Comparison of ENCODE assay signal across 10 cellular contexts in the genomic region with DNA sequence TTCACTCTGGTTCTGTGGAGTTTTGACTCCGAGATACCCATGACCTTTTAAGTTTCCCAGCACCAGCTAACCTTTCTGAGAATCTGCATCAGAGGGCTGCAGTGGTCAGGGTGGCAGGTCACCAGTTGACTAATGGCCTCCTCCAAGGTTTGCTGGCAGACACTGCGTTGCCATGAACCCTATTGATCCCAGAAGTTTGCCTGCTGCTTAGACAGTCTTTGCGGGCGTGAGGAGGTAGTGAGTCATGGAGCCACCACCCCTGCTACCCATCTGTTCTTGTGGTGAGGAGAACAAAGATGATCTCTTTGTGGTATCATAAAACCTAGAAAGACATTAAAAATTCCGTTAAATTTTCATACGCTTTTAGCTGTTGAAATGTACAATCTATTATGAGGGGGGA.
DNase-seq lines count a peak whose midpoint lies in the region.
"Had no signal": no experiment of that assay in that cellular context is flagged by ENCODE, and none has a peak within 500 bp of the region (broad histone marks: within the 10 kb centered on the region; RNA-seq: fewer than 3 reads in every experiment).

No MANE protein-coding gene starts in this region.

- peak overlapping the region; percentile 59 for H3K27ac ChIP-seq in KOPT-K1 (ENCODE audit: low read depth, low read length, poor library complexity, severe bottlenecking)
- H3K27ac ChIP-seq: cardiac muscle cell had no signal

- DNase-seq in COLO829 (ENCODE audit: low spot score) (peak; percentile 54), mucosa of gallbladder (ENCODE audit: low spot score) (peak; percentile 47), NK-92 (lab: John Stamatoyannopoulos, UW; ENCODE audit: unreplicated experiment) (no peak), posterior vena cava (ENCODE audit: low spot score) (no peak), NCI-H128 (lab: John Stamatoyannopoulos, UW; ENCODE audit: unreplicated experiment) (no peak), dermis blood vessel endothelial cell (no peak)
- peak; percentile 70 for DNase-seq in activated CD8-positive, alpha-beta memory T cell treated with anti-CD3 and anti-CD28 coated beads, Interleukin-2, amount 50 U/mL, for 48 hours
- DNase-seq: NCI-H2029 treated with DMSO at 0.1 percent for 48 hours had no signal

- intact Hi-C loops in posterior vena cava (cut with DNase I): no loop called here

- no peaks in the 10 kb centered on the region for H3K36me3 ChIP-seq in KOPT-K1 (ENCODE audit: insufficient read depth, low read length)
- H3K36me3 ChIP-seq: cardiac muscle cell had no signal

- no peaks in the 10 kb centered on the region for H3K9me3 ChIP-seq in KOPT-K1 (ENCODE audit: insufficient read depth, low read length, poor library complexity, severe bottlenecking)

Comparison
In these comparisons a context has a peak if more than half of its experiments do, and no peak if none do; other contexts are left out.
1. DNase-seq: peak in COLO829 (single experiment), activated CD8-positive, alpha-beta memory T cell treated with anti-CD3 and anti-CD28 coated beads, Interleukin-2, amount 50 U/mL, for 48 hours (single experiment) and mucosa of gallbladder (single experiment); none in NK-92 (single experiment), posterior vena cava (single experiment), NCI-H128 (single experiment) and dermis blood vessel endothelial cell (single experiment).